Comparison of ENCODE assay signal across 8 cellular contexts in genomic region chr11:68271023-68271780, GRCh38. TPM values are rescaled to one million over a fixed set of nuclear protein-coding genes. Genes with fewer than 3 reads are reported as not detected.
DNase-seq lines count a peak whose midpoint lies in the region; ATAC-seq and TF ChIP-seq lines count a peak whose summit lies in the region.

No MANE protein-coding gene starts in this region.

- intact Hi-C loops in transverse colon (cut with DNase I; ENCODE audit: low total_unique reads) = no loop called here

- TF ChIP-seq POLR2A in transverse colon (IDR thresholded peaks at IDR 0.05) = no peak

- H3K27me3 ChIP-seq in KMS-11 (ENCODE audit: insufficient read depth, low read depth) (no peaks in the 10 kb centered on the region), osteoblast (ENCODE audit: insufficient read depth, low read length) (no peaks in the 10 kb centered on the region), transverse colon (no peaks in the 10 kb centered on the region)

- H3K79me2 ChIP-seq in KMS-11 (ENCODE audit: insufficient read depth, low read depth) (peaks cover 44% of the 10 kb centered on the region), osteoblast (ENCODE audit: insufficient read depth, low read length) (peaks cover 54% of the 10 kb centered on the region)

- H3K27ac ChIP-seq in KMS-11 = peak overlapping the region; percentile 84
- peak overlapping the region; percentile 98 for H3K27ac ChIP-seq in osteoblast (ENCODE audit: low read depth, low read length)
- H3K27ac ChIP-seq in transverse colon = peak overlapping the region; percentile 95 to 98 (median 98)

- H3K9ac ChIP-seq in KMS-11 = peak overlapping the region; percentile 90

- DNase-seq in COLO668 (lab: John Stamatoyannopoulos, UW; ENCODE audit: unreplicated experiment) (peak; percentile 74), SHP77 treated with DMSO at 0.1 percent for 48 hours (lab: John Stamatoyannopoulos, UW) (peak; percentile 53), glomerular endothelial cell (ENCODE audit: extremely low read depth, low read depth, low spot score) (peak; percentile 29), osteoblast (ENCODE audit: insufficient read length, low spot score, missing footprints) (peak; percentile 96), transverse colon (peak; percentile 68)
- DNase-seq in activated naive CD4-positive, alpha-beta T cell treated with anti-CD3 and anti-CD28 coated beads, Interleukin-2, amount 50 U/mL, for 16 hours = peak; percentile 61

- peak overlapping the region; percentile 28; the same call in 1 of the 2 replicates for H2AFZ ChIP-seq in KMS-11 (ENCODE audit: low read depth)
- peak overlapping the region; percentile 38 for H2AFZ ChIP-seq in osteoblast (ENCODE audit: low read length)

- peak; percentile 8 for ATAC-seq in GM21381 (IDR thresholded peaks at IDR 0.05; ENCODE audit: unreplicated experiment)

- no peaks in the 10 kb centered on the region for H3K9me3 ChIP-seq in osteoblast (ENCODE audit: low read depth, low read length)
- H3K9me3 ChIP-seq in transverse colon = no peaks in the 10 kb centered on the region

- H4K20me1 ChIP-seq in KMS-11 (ENCODE audit: insufficient read depth) = no peaks in the 10 kb centered on the region
- peaks cover 41% of the 10 kb centered on the region for H4K20me1 ChIP-seq in osteoblast (ENCODE audit: insufficient read depth, low read length)

- peak overlapping the region; percentile 59 for H3K4me2 ChIP-seq in KMS-11
- peak overlapping the region; percentile 98 for H3K4me2 ChIP-seq in osteoblast (ENCODE audit: insufficient read depth, low read length)

- TF ChIP-seq EP300 in transverse colon (IDR thresholded peaks at IDR 0.05; ENCODE audit: low read depth) = no peak

- in situ Hi-C loops in transverse colon (cut with MboI; ENCODE audit: low pct_ligation_motif_present in 1 of 4, low pct_unique_long_range_greater_than_20kb in 1 of 4, low sequenced_read_pairs in 3 of 4) = loop anchor here in 1 of 4 donors (25.0 kb wide), 1 partner anchor 116 kb away; no protein-coding TSS in a partner anchor

- TF ChIP-seq CTCF in KMS-11 (conservative IDR thresholded peaks at IDR 0.05; ENCODE audit: low read depth, low read length) = no peak; the same call in 1 of the 2 replicates
- TF ChIP-seq CTCF in osteoblast (IDR thresholded peaks at IDR 0.05; ENCODE audit: extremely low read depth, low read depth, low read length) = peak; percentile 54
- peak; percentile 31 to 68 (median 49) for TF ChIP-seq CTCF in transverse colon (IDR thresholded peaks at IDR 0.05)

- H3K4me3 ChIP-seq in KMS-11 (IDR thresholded peaks at IDR 0.05; ENCODE audit: insufficient read depth, low read depth, low read length) (no peak overlapping the region), osteoblast (ENCODE audit: insufficient read depth, low read length) (peak overlapping the region; percentile 94), transverse colon (peak overlapping the region; percentile 56 to 80 (median 66))

- WGBS in transverse colon (ENCODE audit: low coverage in 1 of 2), 2 donors = 3 to 10% methylated on average over 2 to 23 of the region's 23 CpGs

- H3K4me1 ChIP-seq in KMS-11 (ENCODE audit: low read depth, poor library complexity, severe bottlenecking) (peaks cover 55% of the 10 kb centered on the region), osteoblast (ENCODE audit: insufficient read depth, low read length) (peaks cover 21% of the 10 kb centered on the region), transverse colon (peaks cover 10 to 40% (median 24%) of the 10 kb centered on the region in 4 donors)

- H3K36me3 ChIP-seq in KMS-11 (ENCODE audit: insufficient read depth) (no peaks in the 10 kb centered on the region), osteoblast (ENCODE audit: insufficient read depth, low read length) (peaks cover 24% of the 10 kb centered on the region), transverse colon (peaks cover 0 to 16% (median 8%) of the 10 kb centered on the region in 4 donors)

RNA-seq across cellular contexts. Expression of gene C11orf24, which starts 0.6 kb away (rescaled TPM):
- total RNA-seq in glomerular endothelial cell = 27.2 and 34.8 TPM in 2 replicates
- total RNA-seq in osteoblast = 37.7 and 40.5 TPM in 2 replicates
- total RNA-seq in transverse colon = 100 to 1,000 TPM in 1 of 4 donors, 10 to 100 TPM in 3; 31.4 to 130 (median 56.6) TPM

RNA-seq across cellular contexts. Expression of gene LRP5, which starts 41.2 kb away (rescaled TPM):
- total RNA-seq in glomerular endothelial cell (39.3 and 72.2 TPM in 2 replicates), osteoblast (16.3 and 18.6 TPM in 2 replicates), transverse colon (100 to 1,000 TPM in 1 of 4 donors, 10 to 100 TPM in 3; 72.6 to 138 (median 82.3) TPM)

RNA-seq across cellular contexts. Expression of gene KMT5B, which starts 58.1 kb away (rescaled TPM):
- 16.9 and 27.9 TPM in 2 replicates for total RNA-seq in glomerular endothelial cell
- 27.1 and 29.8 TPM in 2 replicates for total RNA-seq in osteoblast
- 10 to 100 TPM; 33.4 to 71.4 (median 63.8) TPM for total RNA-seq in transverse colon

Comparison
In these comparisons a context has a peak if more than half of its experiments do, and no peak if none do; other contexts are left out.
1. DNase-seq: peak in every context shown above with its lines; median percentile 96 in osteoblast; 74 in COLO668; 68 in transverse colon; 61 in activated naive CD4-positive, alpha-beta T cell treated with anti-CD3 and anti-CD28 coated beads, Interleukin-2, amount 50 U/mL, for 16 hours; 53 in SHP77 treated with DMSO at 0.1 percent for 48 hours; 29 in glomerular endothelial cell.